ENCODE assay signal across 18 cellular contexts in genomic region chr22:17792289-17792688, GRCh38. TPM values are rescaled to one million over a fixed set of nuclear protein-coding genes. Genes with fewer than 3 reads are reported as not detected.
A peak's percentile ranks its signal among the peaks of the same experiment; 100 is the strongest.
DNase-seq lines count a peak whose midpoint lies in the region; ATAC-seq, FAIRE-seq and TF ChIP-seq lines count a peak whose summit lies in the region.
"Had no signal": no experiment of that assay in that cellular context is flagged by ENCODE, and none has a peak within 500 bp of the region (broad histone marks: within the 10 kb centered on the region; RNA-seq: fewer than 3 reads in every experiment).

No MANE protein-coding gene starts in this region.

- CTCF ChIA-PET in RWPE1 (lab: Yijun Ruan, JAX), result no interaction called here

- no peak for ATAC-seq in HG03095 (IDR thresholded peaks at IDR 0.05; ENCODE audit: unreplicated experiment)

- TF ChIP-seq POLR2A in GM12891 (IDR thresholded peaks at IDR 0.05; ENCODE audit: low read depth, low read length), result no peak

- POLR2A ChIA-PET in RWPE1 (lab: Yijun Ruan, JAX; ENCODE audit: low non-redundant PET), result no interaction called here

- H3K18ac ChIP-seq in mesendoderm (ENCODE audit: low read length), result no peak overlapping the region

- H3K4me3 ChIP-seq in mesendoderm (ENCODE audit: low read length), result no peak overlapping the region
- H3K4me3 ChIP-seq: PC-9, tibial nerve had no signal

- H3K56ac ChIP-seq in mesendoderm (ENCODE audit: low read length), result no peak overlapping the region

- no peak overlapping the region for H2BK5ac ChIP-seq in mesendoderm (ENCODE audit: low read length)

- H3K79me1 ChIP-seq in mesendoderm (ENCODE audit: low read length), result no peaks in the 10 kb centered on the region

- H3K27me3 ChIP-seq in mesendoderm (ENCODE audit: insufficient read depth, low read length, poor library complexity), result no peaks in the 10 kb centered on the region
- H3K27me3 ChIP-seq: tibial nerve had no signal

- H3K27ac ChIP-seq in RWPE1, result peak overlapping the region; percentile 24; the same call in 1 of the 2 replicates
- H3K27ac ChIP-seq in mesendoderm (ENCODE audit: low read depth, low read length), result no peak overlapping the region
- H3K27ac ChIP-seq: C4-2B, PC-9, tibial nerve had no signal

- WGBS in mesendoderm (ENCODE audit: extremely low coverage, insufficient coverage, low lambda C conversion rate), result no CpG with 5 or more reads among the region's 5 CpGs

- H2BK120ac ChIP-seq in mesendoderm (ENCODE audit: low read depth, low read length), result no peak overlapping the region

- no peaks in the 10 kb centered on the region for H3K36me3 ChIP-seq in mesendoderm (ENCODE audit: control insufficient read depth, insufficient read depth, low read length)

- DNase-seq in ELF-1 (ENCODE audit: low read depth, low spot score), result peak; percentile 53
- no peak for DNase-seq in GM12891 (ENCODE audit: insufficient read length, low spot score)
- no peak for DNase-seq in RWPE1 (ENCODE audit: low spot score)
- DNase-seq in mesendoderm, result peak; percentile 59
- DNase-seq in NCI-H510A treated with DMSO at 0.1 percent for 48 hours (lab: John Stamatoyannopoulos, UW), result no peak
- DNase-seq in cortex of kidney (lab: John Stamatoyannopoulos, UW), result no peak
- DNase-seq in SKM-1 (lab: John Stamatoyannopoulos, UW; ENCODE audit: unreplicated experiment), result no peak
- DNase-seq: activated CD4-positive, alpha-beta memory T cell treated with anti-CD3 and anti-CD28 coated beads for 36 hours; effector CD8-positive, alpha-beta T cell; kidney; NCI-H2029 treated with DMSO at 0.1 percent for 48 hours; nephron progenitor cell; PC-9; stimulated activated naive CD4-positive, alpha-beta T cell treated with Interleukin-2 at 50 U/mL for 16 hours had no signal

- no peak overlapping the region for H3K9ac ChIP-seq in mesendoderm (ENCODE audit: low read length)

- no peak for TF ChIP-seq CTCF in RWPE1 (conservative IDR thresholded peaks at IDR 0.05; ENCODE audit: low read depth)

- H4K5ac ChIP-seq in mesendoderm (ENCODE audit: low read length), result no peak overlapping the region

- no peak overlapping the region for H3K4me2 ChIP-seq in mesendoderm (ENCODE audit: low read length)
- H3K4me2 ChIP-seq: PC-9 had no signal

- H2AK5ac ChIP-seq in mesendoderm (ENCODE audit: low read length), result no peak overlapping the region

- no peak overlapping the region for H4K8ac ChIP-seq in mesendoderm (ENCODE audit: low read depth, low read length)

- peak; percentile 74 for FAIRE-seq in GM12891 (lab: Jason Lieb, UNC)
- FAIRE-seq: GM12892, kidney had no signal

- H2BK15ac ChIP-seq in mesendoderm (replicated peaks; ENCODE audit: low read depth), result no peak overlapping the region

- H3K4ac ChIP-seq in mesendoderm (ENCODE audit: low read depth, low read length), result no peak overlapping the region

- H3K4me1 ChIP-seq in mesendoderm (ENCODE audit: control insufficient read depth, low read depth, low read length), result no peaks in the 10 kb centered on the region

- H3K23ac ChIP-seq in mesendoderm (ENCODE audit: low read length), result no peak overlapping the region

- no peaks in the 10 kb centered on the region for H3K79me2 ChIP-seq in mesendoderm (ENCODE audit: control insufficient read depth, insufficient read depth, low read length)

TF ChIP-seq in GM12891, 5 proteins besides CTCF, POLR2A, EP300 and RAD21:
- TF ChIP-seq POLR2AphosphoS5 (IDR thresholded peaks at IDR 0.05; ENCODE audit: low read depth, low read length), result no peak
- no peak for TF ChIP-seq POU2F2 (IDR thresholded peaks at IDR 0.05; ENCODE audit: low read depth, low read length)
- TF ChIP-seq TAF1 (IDR thresholded peaks at IDR 0.05; ENCODE audit: low read depth, low read length), result no peak
- TF ChIP-seq SPI1 (IDR thresholded peaks at IDR 0.05; ENCODE audit: low read depth, low read length), result no peak
- no peak for TF ChIP-seq PAX5 (IDR thresholded peaks at IDR 0.05; ENCODE audit: insufficient read depth, low read length, severe bottlenecking)

RNA-seq across cellular contexts. Expression of gene BID, which starts 18.0 kb away (rescaled TPM):
- polyA plus RNA-seq in GM12891 (2012; ENCODE audit: low read depth, missing spikeins), result 150 TPM
- 59.6 TPM for polyA plus RNA-seq in mesendoderm (2013, experiment 1 of 2)
- 60.0 TPM for polyA plus RNA-seq in mesendoderm (2013, experiment 2 of 2)

Comparison
In these comparisons a context has a peak if more than half of its experiments do, and no peak if none do; other contexts are left out.
1. DNase-seq: peak in ELF-1 (single experiment) and mesendoderm (single experiment); none in GM12891 (single experiment), RWPE1 (single experiment), NCI-H510A treated with DMSO at 0.1 percent for 48 hours (single experiment), cortex of kidney (single experiment) and SKM-1 (single experiment).